18 cellular contexts compared by ENCODE assay signal in genomic region chr1:95641386-95641785, GRCh38.
"Had no signal": no experiment of that assay in that cellular context is flagged by ENCODE, and none has a peak within 500 bp of the region (broad histone marks: within the 10 kb centered on the region; RNA-seq: fewer than 3 reads in every experiment).

No MANE protein-coding gene starts in this region.

- DNase-seq: activated CD4-positive, alpha-beta memory T cell treated with anti-CD3 and anti-CD28 coated beads for 36 hours; activated CD4-positive, alpha-beta T cell treated with anti-CD3 and anti-CD28 coated beads, Interleukin-2, amount 10 ng/mL, durations not matched to agents 7 days and 5 days; activated CD4-positive, CD25-positive, alpha-beta regulatory T cell; activated naive CD4-positive, alpha-beta T cell treated with anti-CD3 and anti-CD28 coated beads, Interleukin-2, amount 50 U/mL, for 16 hours; activated T-cell treated with anti-CD3 and anti-CD28 coated beads for 4 hours; activated T-cell treated with anti-CD3 and anti-CD28 coated beads, Interleukin-2, amount 50 U/mL, for 72 hours; aorta; Karpas-422; NCI-H1436 treated with DMSO at 0.1 percent for 48 hours; NCI-H187; NCI-H524; T-cell; T-helper 2 cell; T1000 had no signal

- H3K36me3 Mint-ChIP-seq: activated CD4-positive, alpha-beta memory T cell treated with anti-CD3 and anti-CD28 coated beads for 36 hours; T-cell had no signal

- H3K27me3 ChIP-seq: cardiac muscle cell had no signal

- H3K4me1 Mint-ChIP-seq: activated CD4-positive, alpha-beta T cell treated with anti-CD3 and anti-CD28 coated beads, Interleukin-2, amount 10 ng/mL, durations not matched to agents 7 days and 5 days; T-cell had no signal

- H3K27me3 Mint-ChIP-seq: activated CD4-positive, alpha-beta memory T cell treated with anti-CD3 and anti-CD28 coated beads for 36 hours; activated CD4-positive, alpha-beta T cell treated with anti-CD3 and anti-CD28 coated beads, Interleukin-2, amount 10 ng/mL, durations not matched to agents 7 days and 5 days; T-cell had no signal

- ATAC-seq: activated T-cell treated with anti-CD3 and anti-CD28 coated beads, Interleukin-2, amount 50 U/mL, for 72 hours; K562; PC-3; T-cell had no signal

- H3K27ac Mint-ChIP-seq: activated CD4-positive, alpha-beta memory T cell treated with anti-CD3 and anti-CD28 coated beads for 36 hours; activated CD4-positive, alpha-beta T cell treated with anti-CD3 and anti-CD28 coated beads, Interleukin-2, amount 10 ng/mL, durations not matched to agents 7 days and 5 days; activated T-cell treated with anti-CD3 and anti-CD28 coated beads, Interleukin-2, amount 50 U/mL, for 72 hours; activated T-helper 2 cell treated with anti-CD3 and anti-CD28 coated beads, Interferon-gamma antibody, Interleukin-2, Interleukin-4, amounts not matched to agents 10 μg/mL and 5 μg/mL and 100 μg/mL, durations not matched to agents 14 hours and 24 hours and 36 hours; T-cell had no signal

- H3K36me3 ChIP-seq: cardiac muscle cell had no signal

- H3K4me3 ChIP-seq: cardiac muscle cell, K562 had no signal

- H3K4me3 Mint-ChIP-seq: activated CD4-positive, alpha-beta memory T cell treated with anti-CD3 and anti-CD28 coated beads for 36 hours; activated CD4-positive, alpha-beta T cell treated with anti-CD3 and anti-CD28 coated beads, Interleukin-2, amount 10 ng/mL, durations not matched to agents 7 days and 5 days; activated T-cell treated with anti-CD3 and anti-CD28 coated beads, Interleukin-2, amount 50 U/mL, for 72 hours; T-cell had no signal

- H3K27ac ChIP-seq: cardiac muscle cell had no signal
